7 cellular contexts compared by ENCODE assay signal in the genomic region with DNA sequence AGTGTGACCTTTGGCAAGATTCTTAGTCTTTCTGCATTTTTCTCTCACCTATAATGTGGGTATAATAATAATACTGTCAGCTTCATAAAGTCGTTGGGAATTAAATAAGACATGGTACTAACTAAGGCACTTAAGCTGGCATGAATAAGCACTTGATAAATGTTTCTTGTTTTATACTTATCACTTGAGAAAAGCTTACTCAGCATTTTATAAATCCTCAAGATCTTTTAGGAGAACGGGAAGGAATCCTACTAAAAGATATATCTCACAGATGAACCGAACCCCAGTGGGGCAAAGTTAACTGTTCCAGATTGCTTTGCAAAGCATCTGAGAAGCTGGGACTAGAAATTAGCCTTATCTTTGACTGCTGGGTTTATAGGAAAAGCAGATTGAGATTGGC.
"Had no signal": no experiment of that assay in that cellular context is flagged by ENCODE, and none has a peak within 500 bp of the region (broad histone marks: within the 10 kb centered on the region; RNA-seq: fewer than 3 reads in every experiment).

No MANE protein-coding gene starts in this region.

- H3K27ac ChIP-seq: HL-60 had no signal

- FAIRE-seq: H54 had no signal

- DNase-seq: GOT3, H9, HCEC 1CT, Kasumi-1, KG1 had no signal
